In the genomic region with DNA sequence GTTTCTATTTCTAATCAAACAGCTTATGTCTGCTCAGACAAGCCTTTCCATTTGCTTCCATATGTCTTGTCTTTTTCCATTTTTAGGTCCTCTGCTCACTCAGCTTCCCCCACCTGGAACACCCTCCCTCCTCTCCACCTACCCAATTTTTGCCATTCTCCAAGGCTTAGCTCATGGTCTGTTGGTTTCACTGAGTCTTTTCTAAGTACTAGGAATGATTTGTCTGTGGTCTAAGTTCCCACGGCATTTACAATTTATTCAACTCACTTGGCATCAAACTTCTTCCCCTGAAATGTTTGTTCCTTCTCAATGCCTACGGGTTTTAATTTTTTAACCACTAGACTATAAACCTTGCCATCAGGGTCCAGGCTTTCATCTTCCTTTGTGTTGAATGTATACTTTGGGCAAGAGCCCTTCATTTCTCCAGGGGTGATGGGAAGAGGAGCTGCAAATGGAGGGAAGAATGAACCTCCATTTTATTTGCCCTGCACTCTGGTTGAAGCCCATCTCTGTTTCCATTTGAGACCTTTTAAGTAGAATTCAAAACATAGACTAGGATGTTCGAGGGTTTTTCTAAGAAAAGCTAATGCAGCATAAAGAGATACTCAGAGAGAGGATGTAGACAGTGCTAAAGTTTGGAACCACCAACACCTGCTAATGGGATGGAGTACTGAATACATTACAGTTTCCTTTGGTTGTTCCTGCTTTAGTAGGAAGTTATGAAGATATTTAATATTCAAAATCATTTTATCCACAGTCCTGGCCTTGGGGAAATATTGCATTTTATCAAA, we compare ENCODE assay signal across 23 cellular contexts.
DNase-seq lines count a peak whose midpoint lies in the region; ATAC-seq and TF ChIP-seq lines count a peak whose summit lies in the region.
"Had no signal": no experiment of that assay in that cellular context is flagged by ENCODE, and none has a peak within 500 bp of the region (broad histone marks: within the 10 kb centered on the region; RNA-seq: fewer than 3 reads in every experiment).

No MANE protein-coding gene starts in this region.

- no peak overlapping the region; the same call in 1 of the 2 replicates for H3K27ac ChIP-seq in MM.1S (ENCODE audit: low read length)
- H3K27ac ChIP-seq in temporal lobe (ENCODE audit: low read depth, low read length), result peak overlapping the region; percentile 37
- H3K27ac ChIP-seq: 22Rv1, BLaER1, HL-60, Peyer's patch, SJCRH30 had no signal

- peaks cover 0 to 2% of the 10 kb centered on the region in 2 donors for H3K36me3 Mint-ChIP-seq in activated T-cell treated with anti-CD3 and anti-CD28 coated beads, Interleukin-2, amount 50 U/mL, for 72 hours (ENCODE audit: insufficient read depth in 2 of 2)

- H3K9me3 ChIP-seq in MM.1S (replicated peaks; ENCODE audit: insufficient read depth, low read length), result no peaks in the 10 kb centered on the region
- H3K9me3 ChIP-seq: BLaER1, Peyer's patch, SJCRH30 had no signal

- no peaks in the 10 kb centered on the region for H3K79me2 ChIP-seq in MM.1S (ENCODE audit: low read length)

- no peaks in the 10 kb centered on the region for H3K9me2 ChIP-seq in MM.1S (replicated peaks; ENCODE audit: insufficient read depth, low read length)

- peak; percentile 24 for DNase-seq in DMS53 (lab: John Stamatoyannopoulos, UW)
- no peak for DNase-seq in DMS53 treated with DMSO at 0.1 percent for 48 hours (lab: John Stamatoyannopoulos, UW; ENCODE audit: unreplicated experiment)
- DNase-seq in MM.1S, result no peak
- peak; percentile 7 for DNase-seq in kidney glomerular epithelial cell (lab: John Stamatoyannopoulos, UW)
- DNase-seq in activated T-cell treated with anti-CD3 and anti-CD28 coated beads, Interleukin-2, amount 50 U/mL, for 72 hours, result no peak
- no peak for DNase-seq in NCI-H345 (lab: John Stamatoyannopoulos, UW)
- no peak for DNase-seq in stimulated activated CD4-positive, alpha-beta T cell treated with anti-CD3 and anti-CD28 coated beads, Interleukin-2, amount 100 ng/mL, for 24 hours
- DNase-seq: ACHN; CD4-positive, alpha-beta T cell; COR-L47; GOT3; HCEC 1CT; MV-4-11; NCI-H2029 treated with DMSO at 0.1 percent for 48 hours; NCI-H2171; NCI-H524 treated with DMSO at 0.1 percent for 48 hours; Peyer's patch; SJCRH30 had no signal

- no peak for TF ChIP-seq CTCF in MM.1S (IDR thresholded peaks at IDR 0.05; ENCODE audit: low read length)

- H3K27me3 Mint-ChIP-seq in activated T-cell treated with anti-CD3 and anti-CD28 coated beads, Interleukin-2, amount 50 U/mL, for 72 hours (ENCODE audit: low read depth), result peaks cover 40% of the 10 kb centered on the region
- H3K27me3 Mint-ChIP-seq: CD4-positive, alpha-beta T cell had no signal

- H3K4me2 ChIP-seq in MM.1S (ENCODE audit: low read depth, low read length), result peak overlapping the region; percentile 34
- H3K4me2 ChIP-seq: BLaER1 had no signal

- no peaks in the 10 kb centered on the region for H3K27me3 ChIP-seq in MM.1S (replicated peaks; ENCODE audit: insufficient read depth, low read length)
- H3K27me3 ChIP-seq: BLaER1, Peyer's patch, SJCRH30 had no signal

- H3K9ac ChIP-seq in MM.1S (ENCODE audit: low read length), result no peak overlapping the region
- H3K9ac ChIP-seq: BLaER1 had no signal

- H3K4me3 ChIP-seq in MM.1S (ENCODE audit: low read length), result no peak overlapping the region
- H3K4me3 ChIP-seq: BLaER1, K562, Peyer's patch, SJCRH30 had no signal

- H3K36me3 ChIP-seq in MM.1S (replicated peaks; ENCODE audit: insufficient read depth, low read length), result no peaks in the 10 kb centered on the region
- H3K36me3 ChIP-seq: BLaER1, Peyer's patch, SJCRH30 had no signal

- H2AFZ ChIP-seq in MM.1S (ENCODE audit: low read length), result no peak overlapping the region

- H3F3A ChIP-seq in MM.1S (ENCODE audit: insufficient read depth, low read length), result peaks cover 23% of the 10 kb centered on the region

- H3K27ac Mint-ChIP-seq in activated T-cell treated with anti-CD3 and anti-CD28 coated beads, Interleukin-2, amount 50 U/mL, for 72 hours, result no peak overlapping the region
- H3K27ac Mint-ChIP-seq: CD4-positive, alpha-beta T cell had no signal

- ATAC-seq in activated T-cell treated with anti-CD3 and anti-CD28 coated beads, Interleukin-2, amount 50 U/mL, for 72 hours (replicated peaks in 1 of 2), result no peak

- H3K9me3 Mint-ChIP-seq in activated T-cell treated with anti-CD3 and anti-CD28 coated beads, Interleukin-2, amount 50 U/mL, for 72 hours, result peaks cover 2 to 4% of the 10 kb centered on the region in 2 donors
- H3K9me3 Mint-ChIP-seq: CD4-positive, alpha-beta T cell had no signal

- H3K4me1 Mint-ChIP-seq in activated T-cell treated with anti-CD3 and anti-CD28 coated beads, Interleukin-2, amount 50 U/mL, for 72 hours (ENCODE audit: low read depth), result peaks cover 5% of the 10 kb centered on the region

- peaks cover 32% of the 10 kb centered on the region for H3K4me1 ChIP-seq in MM.1S (ENCODE audit: low read length)
- H3K4me1 ChIP-seq: BLaER1, Peyer's patch, SJCRH30 had no signal

- H4K20me1 ChIP-seq in MM.1S (ENCODE audit: insufficient read depth, low read length), result no peaks in the 10 kb centered on the region
- H4K20me1 ChIP-seq: BLaER1 had no signal

- H3K4me3 Mint-ChIP-seq in activated T-cell treated with anti-CD3 and anti-CD28 coated beads, Interleukin-2, amount 50 U/mL, for 72 hours, result no peak overlapping the region
- H3K4me3 Mint-ChIP-seq: CD4-positive, alpha-beta T cell had no signal

Comparison
In these comparisons a context has a peak if more than half of its experiments do, and no peak if none do; other contexts are left out.
1. DNase-seq: peak in DMS53 (single experiment) and kidney glomerular epithelial cell (single experiment); none in DMS53 treated with DMSO at 0.1 percent for 48 hours (single experiment), MM.1S (single experiment), activated T-cell treated with anti-CD3 and anti-CD28 coated beads, Interleukin-2, amount 50 U/mL, for 72 hours (0 of 2), NCI-H345 (single experiment) and stimulated activated CD4-positive, alpha-beta T cell treated with anti-CD3 and anti-CD28 coated beads, Interleukin-2, amount 100 ng/mL, for 24 hours (0 of 2).